In genomic region chr7:30708983-30709382, GRCh38 we compare ENCODE assay signal across 23 cellular contexts. TPM values are rescaled to one million over a fixed set of nuclear protein-coding genes. Genes with fewer than 3 reads are reported as not detected.
DNase-seq lines count a peak whose midpoint lies in the region; ATAC-seq and TF ChIP-seq lines count a peak whose summit lies in the region.
"Had no signal": no experiment of that assay in that cellular context is flagged by ENCODE, and none has a peak within 500 bp of the region (broad histone marks: within the 10 kb centered on the region; RNA-seq: fewer than 3 reads in every experiment).

No MANE protein-coding gene starts in this region.

- H3K27me3 ChIP-seq in body of pancreas: no peaks in the 10 kb centered on the region
- H3K27me3 ChIP-seq in heart left ventricle: no peaks in the 10 kb centered on the region
- H3K27me3 ChIP-seq in gastrocnemius medialis: no peaks in the 10 kb centered on the region

- TF ChIP-seq CTCF in body of pancreas (IDR thresholded peaks at IDR 0.05): no peak
- no peak for TF ChIP-seq CTCF in heart left ventricle (IDR thresholded peaks at IDR 0.05)
- no peak for TF ChIP-seq CTCF in gastrocnemius medialis (IDR thresholded peaks at IDR 0.05 in 4 of 5, conservative IDR thresholded peaks at IDR 0.05 in 1 of 5)

- H3K27ac ChIP-seq in body of pancreas: no peak overlapping the region
- H3K27ac ChIP-seq in heart left ventricle: peak overlapping the region in 8 of 12 donors; percentile 24 to 82 (median 52)
- H3K27ac ChIP-seq in gastrocnemius medialis: peak overlapping the region; percentile 38 to 70 (median 48)
- H3K27ac ChIP-seq: parathyroid adenoma had no signal

- in situ Hi-C loops in gastrocnemius medialis (cut with MboI; ENCODE audit: low sequenced_read_pairs in 4 of 4): no loop called here

- H3K9me3 ChIP-seq in body of pancreas: no peaks in the 10 kb centered on the region
- no peaks in the 10 kb centered on the region for H3K9me3 ChIP-seq in heart left ventricle
- H3K9me3 ChIP-seq in gastrocnemius medialis: no peaks in the 10 kb centered on the region

- intact Hi-C loops in body of pancreas (cut with DNase I) (no loop called here), heart left ventricle (cut with DNase I) (no loop called here), gastrocnemius medialis (cut with DNase I; ENCODE audit: low total_unique reads) (no loop called here)

- no peaks in the 10 kb centered on the region for H3K36me3 ChIP-seq in body of pancreas (replicated peaks in 1 of 2; ENCODE audit: insufficient read depth in 1 of 2, low read depth in 2 of 2)
- no peaks in the 10 kb centered on the region for H3K36me3 ChIP-seq in heart left ventricle
- H3K36me3 ChIP-seq in gastrocnemius medialis: no peaks in the 10 kb centered on the region

- TF ChIP-seq POLR2A in body of pancreas (IDR thresholded peaks at IDR 0.05): no peak
- TF ChIP-seq POLR2A in heart left ventricle (IDR thresholded peaks at IDR 0.05): no peak
- TF ChIP-seq POLR2A in gastrocnemius medialis (IDR thresholded peaks at IDR 0.05): no peak

- DNase-seq in EH (ENCODE audit: low read depth) (peak; percentile 13), body of pancreas (peak in 1 of 4 donors; percentile 14), heart left ventricle (peak in 4 of 5 donors; percentile 45 to 77 (median 60)), gastrocnemius medialis (peak; percentile 18 to 65), dedifferentiated amniotic fluid mesenchymal stem cell (ENCODE audit: extremely low spot score) (no peak)
- no peak for DNase-seq in activated CD4-positive, alpha-beta T cell treated with anti-CD3 and anti-CD28 coated beads, Interleukin-2, amount 50 U/mL, for 48 hours
- DNase-seq in stimulated activated naive CD4-positive, alpha-beta T cell treated with Interleukin-2 at 50 U/mL for 16 hours (lab: John Stamatoyannopoulos, UW): no peak
- no peak for DNase-seq in activated naive CD4-positive, alpha-beta T cell (lab: John Stamatoyannopoulos, UW)
- DNase-seq: ACHN; activated CD4-positive, alpha-beta T cell treated with anti-CD3 and anti-CD28 coated beads for 36 hours; activated CD8-positive, alpha-beta memory T cell treated with anti-CD3 and anti-CD28 coated beads, Interleukin-2, amount 10 ng/mL, durations not matched to agents 7 days and 5 days; caudate nucleus; CD4-positive, CD25-positive, alpha-beta regulatory T cell; DMS153; hypothalamus; islet precursor cell; KG1; naive thymus-derived CD8-positive, alpha-beta T cell; NCI-H1092; NCI-H524 treated with DMSO at 0.1 percent for 48 hours; substantia nigra had no signal

- WGBS in body of pancreas, 2 donors: 86 to 89% methylated on average over 3 of the region's 3 CpGs
- WGBS in heart left ventricle, 4 donors: 53 to 71% (median 57%) methylated on average over 3 of the region's 3 CpGs

- no peak overlapping the region for H3K4me3 ChIP-seq in body of pancreas
- no peak overlapping the region for H3K4me3 ChIP-seq in heart left ventricle
- H3K4me3 ChIP-seq in gastrocnemius medialis: no peak overlapping the region

- peak; percentile 24 for ATAC-seq in body of pancreas
- peak; percentile 53 to 79 (median 62) for ATAC-seq in heart left ventricle
- peak; percentile 54 to 62 for ATAC-seq in gastrocnemius medialis
- ATAC-seq: activated CD4-positive, alpha-beta T cell treated with anti-CD3 and anti-CD28 coated beads for 36 hours; activated CD8-positive, alpha-beta memory T cell treated with anti-CD3 and anti-CD28 coated beads, Interleukin-2, amount 10 ng/mL, durations not matched to agents 7 days and 5 days; esophagus mucosa; naive thymus-derived CD8-positive, alpha-beta T cell had no signal

- H3K4me1 ChIP-seq in body of pancreas (peaks cover 15% of the 10 kb centered on the region), heart left ventricle (peaks cover 0 to 23% (median 9%) of the 10 kb centered on the region in 12 donors), gastrocnemius medialis (peaks cover 18 to 26% of the 10 kb centered on the region in 2 donors)
- H3K4me1 ChIP-seq: parathyroid adenoma had no signal

RNA-seq across cellular contexts. Expression of gene CRHR2, which starts 26.7 kb away (rescaled TPM):
- 1 to 10 TPM in 1 of 2 donors, under 1 TPM in 1; 0.33 to 4.7 TPM for total RNA-seq in body of pancreas
- total RNA-seq in heart left ventricle: 1 to 10 TPM in 2 of 9 donors, under 1 TPM in 6, not detected in 1; 0.28 to 1.6 (median 0.71) TPM
- polyA plus RNA-seq in heart left ventricle: under 1 TPM; 0.06 to 0.80 TPM
- under 1 TPM in 2 of 4 donors, not detected in 2; 0.07 to 0.52 TPM for total RNA-seq in gastrocnemius medialis
- total RNA-seq: activated CD4-positive, alpha-beta T cell treated with anti-CD3 and anti-CD28 coated beads for 36 hours; activated CD8-positive, alpha-beta memory T cell treated with anti-CD3 and anti-CD28 coated beads, Interleukin-2, amount 10 ng/mL, durations not matched to agents 7 days and 5 days; CD4-positive, CD25-positive, alpha-beta regulatory T cell; esophagus mucosa; naive thymus-derived CD8-positive, alpha-beta T cell had no signal
- polyA plus RNA-seq: CD4-positive, CD25-positive, alpha-beta regulatory T cell had no signal

RNA-seq across cellular contexts. Expression of gene INMT, which starts 43.0 kb away (rescaled TPM):
- total RNA-seq in body of pancreas: 10 to 100 TPM; 30.4 to 48.1 TPM
- 10 to 100 TPM; 11.7 to 88.1 (median 29.6) TPM for total RNA-seq in heart left ventricle
- polyA plus RNA-seq in heart left ventricle: 10 to 100 TPM; 15.7 to 27.9 TPM
- 1 to 10 TPM; 1.9 to 8.6 (median 5.5) TPM for total RNA-seq in gastrocnemius medialis
- total RNA-seq: CD4-positive, CD25-positive, alpha-beta regulatory T cell had no signal
- polyA plus RNA-seq: naive thymus-derived CD8-positive, alpha-beta T cell had no signal

Comparison
In these comparisons a context has a peak if more than half of its experiments do, and no peak if none do; other contexts are left out.
1. DNase-seq: peak in EH (single experiment), heart left ventricle (4 of 5) and gastrocnemius medialis (2 of 2); none in activated CD4-positive, alpha-beta T cell treated with anti-CD3 and anti-CD28 coated beads, Interleukin-2, amount 50 U/mL, for 48 hours (0 of 2), stimulated activated naive CD4-positive, alpha-beta T cell treated with Interleukin-2 at 50 U/mL for 16 hours (single experiment), dedifferentiated amniotic fluid mesenchymal stem cell (single experiment) and activated naive CD4-positive, alpha-beta T cell (0 of 4).
2. H3K27ac ChIP-seq: peak in heart left ventricle (8 of 12) and gastrocnemius medialis (4 of 4); none in body of pancreas (0 of 4).
3. Peak in every context shown above with its lines, with median percentiles within 50 percentile points of each other: ATAC-seq.